Comparison of ENCODE assay signal across 23 cellular contexts in genomic region chr21:40616377-40616704, GRCh38.
"Had no signal": no experiment of that assay in that cellular context is flagged by ENCODE, and none has a peak within 500 bp of the region (broad histone marks: within the 10 kb centered on the region; RNA-seq: fewer than 3 reads in every experiment).

No MANE protein-coding gene starts in this region.

- H3K9me3 ChIP-seq: esophagus muscularis mucosa, gastroesophageal sphincter, left ventricle myocardium inferior, neutrophil, psoas muscle, stomach had no signal

- H3K4me3 Mint-ChIP-seq: immature natural killer cell, nephron had no signal

- H3K4me1 ChIP-seq: esophagus muscularis mucosa, gastroesophageal sphincter, left ventricle myocardium inferior, psoas muscle, stomach had no signal

- H3K36me3 Mint-ChIP-seq: immature natural killer cell had no signal

- DNase-seq: dorsolateral prefrontal cortex; effector CD8-positive, alpha-beta T cell; glutamatergic neuron; immature natural killer cell; left ventricle myocardium inferior; mesenchymal stem cell; midbrain; psoas muscle; retina; stimulated activated CD4-positive, alpha-beta T cell treated with anti-CD3 and anti-CD28 coated beads, Interleukin-2, amount 100 ng/mL, for 24 hours; stimulated activated CD4-positive, alpha-beta T cell treated with anti-CD3 and anti-CD28 coated beads, Interleukin-4, amount 100 ng/mL, for 4 hours; stimulated activated naive CD4-positive, alpha-beta T cell; stomach; substantia nigra; trophoblast cell had no signal

- H3K36me3 ChIP-seq: esophagus muscularis mucosa, gastroesophageal sphincter, left ventricle myocardium inferior, neutrophil, stomach, thoracic aorta had no signal

- H3K27ac ChIP-seq: coronary artery, dorsolateral prefrontal cortex, esophagus muscularis mucosa, gastroesophageal sphincter, left ventricle myocardium inferior, neutrophil, psoas muscle, stomach, thoracic aorta had no signal

- H3K4me1 Mint-ChIP-seq: immature natural killer cell, nephron had no signal

- H3K27me3 ChIP-seq: esophagus muscularis mucosa, neutrophil, stomach had no signal

- ATAC-seq: gastroesophageal sphincter, psoas muscle, sciatic nerve had no signal

- H3K27ac Mint-ChIP-seq: immature natural killer cell, nephron had no signal

- H3K4me3 ChIP-seq: coronary artery, dorsolateral prefrontal cortex, esophagus muscularis mucosa, gastroesophageal sphincter, left ventricle myocardium inferior, lung, psoas muscle, stomach, thoracic aorta had no signal

- H3K9me3 Mint-ChIP-seq: nephron had no signal
